9 cellular contexts compared by ENCODE assay signal in the genomic region with DNA sequence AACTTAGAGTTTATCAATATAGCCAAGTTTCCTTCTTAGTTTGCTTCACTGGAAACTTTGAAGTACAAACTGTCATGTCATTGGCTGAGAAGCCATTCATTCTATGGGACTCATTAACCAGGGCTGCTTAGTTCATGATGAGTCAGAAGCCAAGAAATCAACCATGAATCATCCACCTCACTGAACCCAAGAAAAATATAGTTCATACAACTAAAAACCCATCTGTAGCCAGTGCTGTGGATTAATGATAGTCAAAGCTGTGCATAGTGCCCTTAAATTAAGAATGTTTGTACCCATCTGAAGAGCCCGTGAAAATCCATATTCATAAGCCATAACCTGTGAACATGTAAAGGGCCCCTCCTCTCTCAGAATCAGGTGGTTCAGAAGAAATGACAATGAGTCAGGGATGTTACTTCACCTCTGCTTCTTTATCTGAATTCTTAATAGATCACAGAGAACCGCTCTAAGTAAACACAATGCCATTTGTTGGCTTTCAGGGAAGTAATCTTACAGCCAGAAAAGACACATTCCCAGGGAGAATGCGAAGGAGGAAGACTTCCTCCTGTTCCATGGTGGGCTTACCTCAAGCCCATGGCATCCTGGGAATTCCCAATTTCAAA. TPM values are rescaled to one million over a fixed set of nuclear protein-coding genes. Genes with fewer than 3 reads are reported as not detected.
DNase-seq lines count a peak whose midpoint lies in the region; ATAC-seq and TF ChIP-seq lines count a peak whose summit lies in the region.
"Had no signal": no experiment of that assay in that cellular context is flagged by ENCODE, and none has a peak within 500 bp of the region (broad histone marks: within the 10 kb centered on the region; RNA-seq: fewer than 3 reads in every experiment).

No MANE protein-coding gene starts in this region.

- peak overlapping the region; percentile 51 for H3K18ac ChIP-seq in mesendoderm (ENCODE audit: low read length)

- no peak overlapping the region for H3K4me2 ChIP-seq in mesendoderm (ENCODE audit: low read length)

- peaks cover 9% of the 10 kb centered on the region for H3K27me3 Mint-ChIP-seq in activated T-helper 17 cell treated with anti-CD3 and anti-CD28 coated beads, Interleukin-2, amount 50 U/mL, for 72 hours

- H2BK5ac ChIP-seq in mesendoderm (ENCODE audit: low read length) = no peak overlapping the region

- H3K4me1 ChIP-seq in mesendoderm (ENCODE audit: control insufficient read depth, low read depth, low read length) (peaks cover 5% of the 10 kb centered on the region), BE2C (no peaks in the 10 kb centered on the region)
- H3K4me1 ChIP-seq: lower lobe of right lung had no signal

- H2BK15ac ChIP-seq in mesendoderm (replicated peaks; ENCODE audit: low read depth) = no peak overlapping the region

- no peak overlapping the region for H2BK120ac ChIP-seq in mesendoderm (ENCODE audit: low read depth, low read length)

- H3K27ac Mint-ChIP-seq in activated T-helper 17 cell treated with anti-CD3 and anti-CD28 coated beads, Interleukin-2, amount 50 U/mL, for 72 hours = peak overlapping the region; percentile 40

- H3K4me1 Mint-ChIP-seq in activated T-helper 17 cell treated with anti-CD3 and anti-CD28 coated beads, Interleukin-2, amount 50 U/mL, for 72 hours = peaks cover 14% of the 10 kb centered on the region

- H3K9ac ChIP-seq in mesendoderm (ENCODE audit: low read length) = no peak overlapping the region

- H3K79me2 ChIP-seq in mesendoderm (ENCODE audit: control insufficient read depth, insufficient read depth, low read length) = no peaks in the 10 kb centered on the region

- H3K4me3 Mint-ChIP-seq in activated T-helper 17 cell treated with anti-CD3 and anti-CD28 coated beads, Interleukin-2, amount 50 U/mL, for 72 hours = peak overlapping the region; percentile 51

- H3K27ac ChIP-seq in mesendoderm (ENCODE audit: low read depth, low read length) = no peak overlapping the region
- H3K27ac ChIP-seq: lower lobe of right lung had no signal

- H3K4me3 ChIP-seq in mesendoderm (ENCODE audit: low read length) = no peak overlapping the region
- no peak overlapping the region for H3K4me3 ChIP-seq in BE2C (ENCODE audit: low read depth, low read length)
- H3K4me3 ChIP-seq: lower lobe of right lung had no signal

- TF ChIP-seq CTCF in BE2C (IDR thresholded peaks at IDR 0.05; ENCODE audit: low read depth, low read length) = no peak

- no peak overlapping the region for H3K23ac ChIP-seq in mesendoderm (ENCODE audit: low read length)

- no peaks in the 10 kb centered on the region for H3K9me3 Mint-ChIP-seq in activated T-helper 17 cell treated with anti-CD3 and anti-CD28 coated beads, Interleukin-2, amount 50 U/mL, for 72 hours

- no peaks in the 10 kb centered on the region for H3K79me1 ChIP-seq in mesendoderm (ENCODE audit: low read length)

- no peak overlapping the region for H4K8ac ChIP-seq in mesendoderm (ENCODE audit: low read depth, low read length)

- no peak overlapping the region for H3K4ac ChIP-seq in mesendoderm (ENCODE audit: low read depth, low read length)

- H4K5ac ChIP-seq in mesendoderm (ENCODE audit: low read length) = no peak overlapping the region

- peak; percentile 69 for DNase-seq in COLO829 (ENCODE audit: low spot score)
- DNase-seq in mesendoderm = peak; percentile 93
- no peak for DNase-seq in activated effector memory CD4-positive, alpha-beta T cell treated with anti-CD3 and anti-CD28 coated beads, Interleukin-2, amount 50 U/mL, for 16 hours
- DNase-seq in BE2C = no peak
- no peak for DNase-seq in iPS-NIHi11 (ENCODE audit: low spot score)
- DNase-seq: lower lobe of right lung had no signal

- H3K9me3 ChIP-seq in BE2C = no peaks in the 10 kb centered on the region
- H3K9me3 ChIP-seq: lower lobe of right lung had no signal

- no peaks in the 10 kb centered on the region for H3K27me3 ChIP-seq in mesendoderm (ENCODE audit: insufficient read depth, low read length, poor library complexity)
- no peaks in the 10 kb centered on the region; the same call in 1 of the 2 replicates for H3K27me3 ChIP-seq in BE2C

- no peaks in the 10 kb centered on the region for H3K36me3 Mint-ChIP-seq in activated T-helper 17 cell treated with anti-CD3 and anti-CD28 coated beads, Interleukin-2, amount 50 U/mL, for 72 hours (ENCODE audit: low read depth)

- H3K36me3 ChIP-seq in mesendoderm (ENCODE audit: control insufficient read depth, insufficient read depth, low read length) (no peaks in the 10 kb centered on the region), BE2C (no peaks in the 10 kb centered on the region)
- H3K36me3 ChIP-seq: lower lobe of right lung had no signal

- H2AK5ac ChIP-seq in mesendoderm (ENCODE audit: low read length) = no peak overlapping the region

- ATAC-seq in GM19455 (IDR thresholded peaks at IDR 0.05; ENCODE audit: unreplicated experiment) (peak; percentile 83), HG03442 (IDR thresholded peaks at IDR 0.05; ENCODE audit: unreplicated experiment) (peak; percentile 89)
- ATAC-seq in activated T-helper 17 cell treated with anti-CD3 and anti-CD28 coated beads, Interleukin-2, amount 50 U/mL, for 72 hours (replicated peaks) = peak; percentile 98

- no peak overlapping the region for H3K56ac ChIP-seq in mesendoderm (ENCODE audit: low read length)

- no CpG with 5 or more reads among the region's 3 CpGs for WGBS in mesendoderm (ENCODE audit: extremely low coverage, insufficient coverage, low lambda C conversion rate)

RNA-seq across cellular contexts. Expression of a gene that starts 25.4 kb away (rescaled TPM):
- total RNA-seq in activated T-helper 17 cell treated with anti-CD3 and anti-CD28 coated beads, Interleukin-2, amount 50 U/mL, for 72 hours = not detected
- polyA plus RNA-seq in mesendoderm (2013, experiment 1 of 2) = not detected
- polyA plus RNA-seq in mesendoderm (2013, experiment 2 of 2) = not detected
- polyA plus RNA-seq in BE2C (2012; ENCODE audit: insufficient read depth, insufficient read length, low read depth) = not detected
- total RNA-seq: lower lobe of right lung had no signal

Comparison
In these comparisons a context has a peak if more than half of its experiments do, and no peak if none do; other contexts are left out.
1. DNase-seq: peak in COLO829 (single experiment) and mesendoderm (single experiment); none in activated effector memory CD4-positive, alpha-beta T cell treated with anti-CD3 and anti-CD28 coated beads, Interleukin-2, amount 50 U/mL, for 16 hours (single experiment), BE2C (single experiment) and iPS-NIHi11 (single experiment).
2. Peak in every context shown above with its lines, with median percentiles within 50 percentile points of each other: ATAC-seq.